In genomic region chr1:207453710-207454045, GRCh38 we compare ENCODE assay signal across 11 cellular contexts. TPM values are rescaled to one million over a fixed set of nuclear protein-coding genes. Genes with fewer than 3 reads are reported as not detected.
A peak's percentile ranks its signal among the peaks of the same experiment; 100 is the strongest.
DNase-seq lines count a peak whose midpoint lies in the region; ATAC-seq and TF ChIP-seq lines count a peak whose summit lies in the region.
"Had no signal": no experiment of that assay in that cellular context is flagged by ENCODE, and none has a peak within 500 bp of the region (broad histone marks: within the 10 kb centered on the region; RNA-seq: fewer than 3 reads in every experiment).

No MANE protein-coding gene starts in this region.

- H3K9me3 ChIP-seq in Loucy (ENCODE audit: insufficient read depth, low read depth, low read length) = no peaks in the 10 kb centered on the region
- H3K9me3 ChIP-seq: gastroesophageal sphincter had no signal

- no peaks in the 10 kb centered on the region for H3K4me1 ChIP-seq in Loucy (ENCODE audit: insufficient read depth, low read length, poor library complexity, severe bottlenecking)

- H3K36me3 ChIP-seq in Loucy (ENCODE audit: insufficient read depth, low read length) = no peaks in the 10 kb centered on the region
- H3K36me3 ChIP-seq: gastroesophageal sphincter had no signal

- DNase-seq in T-helper 2 cell treated with Interferon-gamma antibody and Interleukin-4, amounts not matched to agents 5 μg/mL and 100 μg/mL, for 36 hours (ENCODE audit: low spot score) = no peak
- DNase-seq in T-helper 2 cell (no peak), retinal pigment epithelial cell (ENCODE audit: low read depth) (no peak), amniotic stem cell (lab: John Stamatoyannopoulos, UW) (no peak), endothelial cell (ENCODE audit: low spot score) (no peak)
- no peak for DNase-seq in effector memory CD8-positive, alpha-beta T cell
- DNase-seq: 8988T had no signal

- TF ChIP-seq CTCF in Loucy (conservative IDR thresholded peaks at IDR 0.05; ENCODE audit: low read length) (no peak), retinal pigment epithelial cell (conservative IDR thresholded peaks at IDR 0.05; ENCODE audit: low read depth, low read length) (no peak), endothelial cell (IDR thresholded peaks at IDR 0.05; ENCODE audit: unreplicated experiment) (no peak)

- H3K4me1 Mint-ChIP-seq in T-helper 2 cell treated with Interferon-gamma antibody and Interleukin-4, amounts not matched to agents 5 μg/mL and 100 μg/mL, for 36 hours (ENCODE audit: low read depth) = peaks cover 6% of the 10 kb centered on the region
- no peaks in the 10 kb centered on the region for H3K4me1 Mint-ChIP-seq in effector memory CD8-positive, alpha-beta T cell (ENCODE audit: low read depth in 2 of 2)
- no peaks in the 10 kb centered on the region for H3K4me1 Mint-ChIP-seq in endothelial cell (ENCODE audit: unreplicated experiment)

- H3F3A ChIP-seq in Loucy (ENCODE audit: low read depth) = no peaks in the 10 kb centered on the region

- peak overlapping the region; percentile 19 for H3K4me3 Mint-ChIP-seq in T-helper 2 cell treated with Interferon-gamma antibody and Interleukin-4, amounts not matched to agents 5 μg/mL and 100 μg/mL, for 36 hours
- H3K4me3 Mint-ChIP-seq in effector memory CD8-positive, alpha-beta T cell = peak overlapping the region; percentile 22 to 42
- H3K4me3 Mint-ChIP-seq in endothelial cell (ENCODE audit: unreplicated experiment) = no peak overlapping the region

- peaks cover 39% of the 10 kb centered on the region for H3K27me3 ChIP-seq in Loucy (ENCODE audit: insufficient read depth, low read length, poor library complexity, severe bottlenecking)

- H3K79me2 ChIP-seq in Loucy (ENCODE audit: insufficient read depth, low read length) = no peaks in the 10 kb centered on the region

- H3K36me3 Mint-ChIP-seq in T-helper 2 cell treated with Interferon-gamma antibody and Interleukin-4, amounts not matched to agents 5 μg/mL and 100 μg/mL, for 36 hours (ENCODE audit: low read depth) = no peaks in the 10 kb centered on the region
- H3K36me3 Mint-ChIP-seq in effector memory CD8-positive, alpha-beta T cell (ENCODE audit: insufficient read depth) = no peaks in the 10 kb centered on the region
- H3K36me3 Mint-ChIP-seq in endothelial cell (ENCODE audit: low read depth, unreplicated experiment) = no peaks in the 10 kb centered on the region

- ATAC-seq in effector memory CD8-positive, alpha-beta T cell (replicated peaks) = no peak
- ATAC-seq in HG03460 (IDR thresholded peaks at IDR 0.05; ENCODE audit: unreplicated experiment) = no peak
- ATAC-seq: gastroesophageal sphincter had no signal

- H3K4me2 ChIP-seq in Loucy (ENCODE audit: low read depth, low read length, poor library complexity, severe bottlenecking) = no peak overlapping the region

- no peak overlapping the region for H3K9ac ChIP-seq in Loucy (ENCODE audit: low read depth, low read length, poor library complexity, severe bottlenecking)

- H3K27ac Mint-ChIP-seq in T-helper 2 cell treated with Interferon-gamma antibody and Interleukin-4, amounts not matched to agents 5 μg/mL and 100 μg/mL, for 36 hours = no peak overlapping the region
- H3K27ac Mint-ChIP-seq in effector memory CD8-positive, alpha-beta T cell = no peak overlapping the region
- no peak overlapping the region for H3K27ac Mint-ChIP-seq in endothelial cell (ENCODE audit: unreplicated experiment)

- H4K20me1 ChIP-seq in Loucy (ENCODE audit: insufficient read depth, low read length, poor library complexity, severe bottlenecking) = no peaks in the 10 kb centered on the region

- H3K9me2 ChIP-seq in Loucy (replicated peaks; ENCODE audit: low read depth, low read length) = no peaks in the 10 kb centered on the region

- 0 out of 2 replicates have a peak overlapping the region, but pooled peaks have one; percentile 21 for H2AFZ ChIP-seq in Loucy (ENCODE audit: low read length)

- H3K4me3 ChIP-seq in Loucy (ENCODE audit: low read length, poor library complexity, severe bottlenecking) (no peak overlapping the region), retinal pigment epithelial cell (ENCODE audit: low read length) (peak overlapping the region; percentile 50)

- H3K9me3 Mint-ChIP-seq in T-helper 2 cell treated with Interferon-gamma antibody and Interleukin-4, amounts not matched to agents 5 μg/mL and 100 μg/mL, for 36 hours = no peaks in the 10 kb centered on the region
- H3K9me3 Mint-ChIP-seq in effector memory CD8-positive, alpha-beta T cell = no peaks in the 10 kb centered on the region
- H3K9me3 Mint-ChIP-seq in endothelial cell (ENCODE audit: unreplicated experiment) = no peaks in the 10 kb centered on the region

- H3K27me3 Mint-ChIP-seq in T-helper 2 cell treated with Interferon-gamma antibody and Interleukin-4, amounts not matched to agents 5 μg/mL and 100 μg/mL, for 36 hours (ENCODE audit: low read depth) = peaks cover 49% of the 10 kb centered on the region
- peaks cover 12 to 28% of the 10 kb centered on the region in 2 donors for H3K27me3 Mint-ChIP-seq in effector memory CD8-positive, alpha-beta T cell
- peaks cover 5% of the 10 kb centered on the region for H3K27me3 Mint-ChIP-seq in endothelial cell (ENCODE audit: unreplicated experiment)

RNA-seq across cellular contexts. Expression of gene CR2, which starts 0.5 kb away (rescaled TPM):
- not detected for total RNA-seq in endothelial cell (ENCODE audit: unreplicated experiment)
- total RNA-seq: ureter had no signal

RNA-seq across cellular contexts. Expression of gene CR1, which starts 42.3 kb away (rescaled TPM):
- 0.51 TPM for total RNA-seq in endothelial cell (ENCODE audit: unreplicated experiment)
